In genomic region chr17:9557356-9557755, GRCh38 we compare ENCODE assay signal across 17 cellular contexts. TPM values are rescaled to one million over a fixed set of nuclear protein-coding genes. Genes with fewer than 3 reads are reported as not detected.
DNase-seq lines count a peak whose midpoint lies in the region; ATAC-seq lines count a peak whose summit lies in the region.
"Had no signal": no experiment of that assay in that cellular context is flagged by ENCODE, and none has a peak within 500 bp of the region (broad histone marks: within the 10 kb centered on the region; RNA-seq: fewer than 3 reads in every experiment).

No MANE protein-coding gene starts in this region.

- intact Hi-C loops in sciatic nerve (cut with DNase I) = no loop called here

- ATAC-seq in sciatic nerve (peak; percentile 80), GM18907 (IDR thresholded peaks at IDR 0.05; ENCODE audit: unreplicated experiment) (no peak)
- ATAC-seq: GM23338, SK-N-SH treated with all-trans-retinoic acid at 6 μM for 48 hours had no signal

- peak; percentile 10 for DNase-seq in NCI-H510A treated with DMSO at 0.1 percent for 48 hours (lab: John Stamatoyannopoulos, UW)
- no peak for DNase-seq in NCI-H510A (lab: John Stamatoyannopoulos, UW)
- DNase-seq in HT-29 (ENCODE audit: low spot score) = peak; percentile 1
- peak; percentile 47 for DNase-seq in fibroblast of peridontal ligament (ENCODE audit: extremely low read depth)
- DNase-seq in sciatic nerve (ENCODE audit: low spot score) = no peak
- no peak for DNase-seq in stimulated activated CD4-positive, alpha-beta T cell treated with anti-CD3 and anti-CD28 coated beads, Interleukin-2, amount 100 ng/mL, for 24 hours
- DNase-seq: BE2C; NCI-H1694; NCI-H2081 treated with DMSO at 0.1 percent for 48 hours; NCI-H748 treated with DMSO at 0.1 percent for 48 hours; NK-92 treated with Interleukin-12 subunit alpha and Interleukin-12 subunit beta, amount 100 ng/mL, for 24 hours; SHP77 treated with DMSO at 0.1 percent for 48 hours had no signal

RNA-seq across cellular contexts. Expression of gene STX8, which starts 18.3 kb away (rescaled TPM):
- total RNA-seq in HT-29 (2014; rRNA removed; shearing (Covaris generic)) = 21.6 and 26.0 TPM in 2 replicates
- 67.0 TPM for total RNA-seq in sciatic nerve

RNA-seq across cellular contexts. Expression of gene CFAP52, which starts 19.1 kb away (rescaled TPM):
- total RNA-seq in HT-29 (2014; rRNA removed; shearing (Covaris generic)) = not detected in 2 replicates
- total RNA-seq in sciatic nerve = not detected
- total RNA-seq: G401, GM23338, HT1080 had no signal

Comparison
In these comparisons a context has a peak if more than half of its experiments do, and no peak if none do; other contexts are left out.
1. DNase-seq: peak in NCI-H510A treated with DMSO at 0.1 percent for 48 hours (single experiment), HT-29 (single experiment) and fibroblast of peridontal ligament (single experiment); none in NCI-H510A (single experiment), sciatic nerve (single experiment) and stimulated activated CD4-positive, alpha-beta T cell treated with anti-CD3 and anti-CD28 coated beads, Interleukin-2, amount 100 ng/mL, for 24 hours (0 of 2).